1 cellular context compared by ENCODE assay signal in the genomic region with DNA sequence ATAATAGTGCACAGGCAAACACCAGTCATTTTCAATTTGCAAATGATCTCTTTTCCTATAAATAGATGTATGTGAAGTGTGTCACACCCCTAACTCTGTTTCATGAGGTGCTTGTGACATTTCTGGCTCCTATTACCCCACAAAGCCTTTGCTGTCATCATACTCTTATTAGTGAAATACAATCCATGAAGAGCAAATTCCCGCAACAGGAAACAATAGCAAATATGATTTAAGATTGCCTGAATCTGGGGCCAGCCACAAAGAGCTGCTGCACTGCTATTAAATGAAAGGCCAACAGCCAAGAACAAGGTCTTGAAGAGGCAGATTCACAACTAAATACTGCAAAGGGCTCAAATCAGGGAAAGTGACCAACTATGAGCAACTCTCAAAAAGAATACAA.
TF ChIP-seq lines count a peak whose summit lies in the region.

No MANE protein-coding gene starts in this region.

TF ChIP-seq in HEK293, 187 proteins besides CTCF, POLR2A, EP300 and RAD21 (continued from another document and continues in another):
- TF ChIP-seq, protein P1, sequence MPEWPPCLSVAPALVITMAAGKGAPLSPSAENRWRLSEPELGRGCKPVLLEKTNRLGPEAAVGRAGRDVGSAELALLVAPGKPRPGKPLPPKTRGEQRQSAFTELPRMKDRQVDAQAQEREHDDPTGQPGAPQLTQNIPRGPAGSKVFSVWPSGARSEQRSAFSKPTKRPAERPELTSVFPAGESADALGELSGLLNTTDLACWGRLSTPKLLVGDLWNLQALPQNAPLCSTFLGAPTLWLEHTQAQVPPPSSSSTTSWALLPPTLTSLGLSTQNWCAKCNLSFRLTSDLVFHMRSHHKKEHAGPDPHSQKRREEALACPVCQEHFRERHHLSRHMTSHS (tag by site-specific recombination; IDR thresholded peaks at IDR 0.05), result no peak; the same call in 1 of the 2 replicates
- TF ChIP-seq, protein P2, sequence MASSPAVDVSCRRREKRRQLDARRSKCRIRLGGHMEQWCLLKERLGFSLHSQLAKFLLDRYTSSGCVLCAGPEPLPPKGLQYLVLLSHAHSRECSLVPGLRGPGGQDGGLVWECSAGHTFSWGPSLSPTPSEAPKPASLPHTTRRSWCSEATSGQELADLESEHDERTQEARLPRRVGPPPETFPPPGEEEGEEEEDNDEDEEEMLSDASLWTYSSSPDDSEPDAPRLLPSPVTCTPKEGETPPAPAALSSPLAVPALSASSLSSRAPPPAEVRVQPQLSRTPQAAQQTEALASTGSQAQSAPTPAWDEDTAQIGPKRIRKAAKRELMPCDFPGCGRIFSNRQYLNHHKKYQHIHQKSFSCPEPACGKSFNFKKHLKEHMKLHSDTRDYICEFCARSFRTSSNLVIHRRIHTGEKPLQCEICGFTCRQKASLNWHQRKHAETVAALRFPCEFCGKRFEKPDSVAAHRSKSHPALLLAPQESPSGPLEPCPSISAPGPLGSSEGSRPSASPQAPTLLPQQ (tag by site-specific recombination; IDR thresholded peaks at IDR 0.05), result peak; percentile 75; the same call in 1 of the 2 replicates
- TF ChIP-seq ZNF132 (tag by site-specific recombination; IDR thresholded peaks at IDR 0.05; ENCODE audit: borderline replicate concordance), result no peak
- no peak for TF ChIP-seq KLF7 (tag by site-specific recombination; IDR thresholded peaks at IDR 0.05; ENCODE audit: borderline replicate concordance)
- peak; percentile 58; the same call in 1 of the 2 replicates for TF ChIP-seq ZNF660 (tag by site-specific recombination; IDR thresholded peaks at IDR 0.05)
- TF ChIP-seq ZNF549 (tag by site-specific recombination; IDR thresholded peaks at IDR 0.05), result no peak
- TF ChIP-seq, protein P3, sequence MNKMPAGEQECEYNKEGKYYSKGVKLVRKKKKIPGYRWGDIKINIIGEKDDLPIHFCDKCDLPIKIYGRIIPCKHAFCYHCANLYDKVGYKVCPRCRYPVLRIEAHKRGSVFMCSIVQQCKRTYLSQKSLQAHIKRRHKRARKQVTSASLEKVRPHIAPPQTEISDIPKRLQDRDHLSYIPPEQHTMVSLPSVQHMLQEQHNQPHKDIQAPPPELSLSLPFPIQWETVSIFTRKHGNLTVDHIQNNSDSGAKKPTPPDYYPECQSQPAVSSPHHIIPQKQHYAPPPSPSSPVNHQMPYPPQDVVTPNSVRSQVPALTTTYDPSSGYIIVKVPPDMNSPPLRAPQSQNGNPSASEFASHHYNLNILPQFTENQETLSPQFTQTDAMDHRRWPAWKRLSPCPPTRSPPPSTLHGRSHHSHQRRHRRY (tag by site-specific recombination; IDR thresholded peaks at IDR 0.05), result no peak
- no peak for TF ChIP-seq ZNF670 (tag by site-specific recombination; IDR thresholded peaks at IDR 0.05; ENCODE audit: low read depth)
- TF ChIP-seq ZNF785 (tag by site-specific recombination; IDR thresholded peaks at IDR 0.05), result no peak
- TF ChIP-seq ZBTB7A (tag by site-specific recombination; IDR thresholded peaks at IDR 0.05; ENCODE audit: low read depth), result no peak
- TF ChIP-seq, protein P4, sequence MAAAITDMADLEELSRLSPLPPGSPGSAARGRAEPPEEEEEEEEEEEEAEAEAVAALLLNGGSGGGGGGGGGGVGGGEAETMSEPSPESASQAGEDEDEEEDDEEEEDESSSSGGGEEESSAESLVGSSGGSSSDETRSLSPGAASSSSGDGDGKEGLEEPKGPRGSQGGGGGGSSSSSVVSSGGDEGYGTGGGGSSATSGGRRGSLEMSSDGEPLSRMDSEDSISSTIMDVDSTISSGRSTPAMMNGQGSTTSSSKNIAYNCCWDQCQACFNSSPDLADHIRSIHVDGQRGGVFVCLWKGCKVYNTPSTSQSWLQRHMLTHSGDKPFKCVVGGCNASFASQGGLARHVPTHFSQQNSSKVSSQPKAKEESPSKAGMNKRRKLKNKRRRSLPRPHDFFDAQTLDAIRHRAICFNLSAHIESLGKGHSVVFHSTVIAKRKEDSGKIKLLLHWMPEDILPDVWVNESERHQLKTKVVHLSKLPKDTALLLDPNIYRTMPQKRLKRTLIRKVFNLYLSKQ (tag by site-specific recombination; IDR thresholded peaks at IDR 0.05; ENCODE audit: borderline replicate concordance), result no peak
- no peak for TF ChIP-seq ZNF2 (tag by site-specific recombination; IDR thresholded peaks at IDR 0.05)
- TF ChIP-seq ZNF114 (tag by site-specific recombination; IDR thresholded peaks at IDR 0.05), result no peak
- TF ChIP-seq ZNF433 (tag by site-specific recombination; IDR thresholded peaks at IDR 0.05; ENCODE audit: low read depth), result no peak
- no peak for TF ChIP-seq ZNF654 (tag by site-specific recombination; IDR thresholded peaks at IDR 0.05; ENCODE audit: low read depth)
- TF ChIP-seq, protein P5, sequence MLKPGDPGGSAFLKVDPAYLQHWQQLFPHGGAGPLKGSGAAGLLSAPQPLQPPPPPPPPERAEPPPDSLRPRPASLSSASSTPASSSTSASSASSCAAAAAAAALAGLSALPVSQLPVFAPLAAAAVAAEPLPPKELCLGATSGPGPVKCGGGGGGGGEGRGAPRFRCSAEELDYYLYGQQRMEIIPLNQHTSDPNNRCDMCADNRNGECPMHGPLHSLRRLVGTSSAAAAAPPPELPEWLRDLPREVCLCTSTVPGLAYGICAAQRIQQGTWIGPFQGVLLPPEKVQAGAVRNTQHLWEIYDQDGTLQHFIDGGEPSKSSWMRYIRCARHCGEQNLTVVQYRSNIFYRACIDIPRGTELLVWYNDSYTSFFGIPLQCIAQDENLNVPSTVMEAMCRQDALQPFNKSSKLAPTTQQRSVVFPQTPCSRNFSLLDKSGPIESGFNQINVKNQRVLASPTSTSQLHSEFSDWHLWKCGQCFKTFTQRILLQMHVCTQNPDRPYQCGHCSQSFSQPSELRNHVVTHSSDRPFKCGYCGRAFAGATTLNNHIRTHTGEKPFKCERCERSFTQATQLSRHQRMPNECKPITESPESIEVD (tag by site-specific recombination; IDR thresholded peaks at IDR 0.05), result peak; percentile 74; the same call in 1 of the 2 replicates
- TF ChIP-seq, protein P6, sequence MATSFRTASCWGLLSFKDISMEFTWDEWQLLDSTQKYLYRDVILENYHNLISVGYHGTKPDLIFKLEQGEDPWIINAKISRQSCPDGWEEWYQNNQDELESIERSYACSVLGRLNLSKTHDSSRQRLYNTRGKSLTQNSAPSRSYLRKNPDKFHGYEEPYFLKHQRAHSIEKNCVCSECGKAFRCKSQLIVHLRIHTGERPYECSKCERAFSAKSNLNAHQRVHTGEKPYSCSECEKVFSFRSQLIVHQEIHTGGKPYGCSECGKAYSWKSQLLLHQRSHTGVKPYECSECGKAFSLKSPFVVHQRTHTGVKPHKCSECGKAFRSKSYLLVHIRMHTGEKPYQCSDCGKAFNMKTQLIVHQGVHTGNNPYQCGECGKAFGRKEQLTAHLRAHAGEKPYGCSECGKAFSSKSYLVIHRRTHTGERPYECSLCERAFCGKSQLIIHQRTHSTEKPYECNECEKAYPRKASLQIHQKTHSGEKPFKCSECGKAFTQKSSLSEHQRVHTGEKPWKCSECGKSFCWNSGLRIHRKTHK (tag by site-specific recombination; IDR thresholded peaks at IDR 0.05), result no peak
- no peak for TF ChIP-seq ZNF548 (tag by site-specific recombination; IDR thresholded peaks at IDR 0.05)
- no peak for TF ChIP-seq ZNF677 (tag by site-specific recombination; IDR thresholded peaks at IDR 0.05)
- no peak for TF ChIP-seq ZNF16 (tag by site-specific recombination; IDR thresholded peaks at IDR 0.05; ENCODE audit: low read depth)
- no peak; the same call in 1 of the 2 replicates for TF ChIP-seq BCL11A (tag by site-specific recombination; IDR thresholded peaks at IDR 0.05; ENCODE audit: low read depth)
- peak; percentile 64; the same call in 1 of the 2 replicates for TF ChIP-seq ZSCAN30 (tag by site-specific recombination; IDR thresholded peaks at IDR 0.05)
- TF ChIP-seq, protein P7, sequence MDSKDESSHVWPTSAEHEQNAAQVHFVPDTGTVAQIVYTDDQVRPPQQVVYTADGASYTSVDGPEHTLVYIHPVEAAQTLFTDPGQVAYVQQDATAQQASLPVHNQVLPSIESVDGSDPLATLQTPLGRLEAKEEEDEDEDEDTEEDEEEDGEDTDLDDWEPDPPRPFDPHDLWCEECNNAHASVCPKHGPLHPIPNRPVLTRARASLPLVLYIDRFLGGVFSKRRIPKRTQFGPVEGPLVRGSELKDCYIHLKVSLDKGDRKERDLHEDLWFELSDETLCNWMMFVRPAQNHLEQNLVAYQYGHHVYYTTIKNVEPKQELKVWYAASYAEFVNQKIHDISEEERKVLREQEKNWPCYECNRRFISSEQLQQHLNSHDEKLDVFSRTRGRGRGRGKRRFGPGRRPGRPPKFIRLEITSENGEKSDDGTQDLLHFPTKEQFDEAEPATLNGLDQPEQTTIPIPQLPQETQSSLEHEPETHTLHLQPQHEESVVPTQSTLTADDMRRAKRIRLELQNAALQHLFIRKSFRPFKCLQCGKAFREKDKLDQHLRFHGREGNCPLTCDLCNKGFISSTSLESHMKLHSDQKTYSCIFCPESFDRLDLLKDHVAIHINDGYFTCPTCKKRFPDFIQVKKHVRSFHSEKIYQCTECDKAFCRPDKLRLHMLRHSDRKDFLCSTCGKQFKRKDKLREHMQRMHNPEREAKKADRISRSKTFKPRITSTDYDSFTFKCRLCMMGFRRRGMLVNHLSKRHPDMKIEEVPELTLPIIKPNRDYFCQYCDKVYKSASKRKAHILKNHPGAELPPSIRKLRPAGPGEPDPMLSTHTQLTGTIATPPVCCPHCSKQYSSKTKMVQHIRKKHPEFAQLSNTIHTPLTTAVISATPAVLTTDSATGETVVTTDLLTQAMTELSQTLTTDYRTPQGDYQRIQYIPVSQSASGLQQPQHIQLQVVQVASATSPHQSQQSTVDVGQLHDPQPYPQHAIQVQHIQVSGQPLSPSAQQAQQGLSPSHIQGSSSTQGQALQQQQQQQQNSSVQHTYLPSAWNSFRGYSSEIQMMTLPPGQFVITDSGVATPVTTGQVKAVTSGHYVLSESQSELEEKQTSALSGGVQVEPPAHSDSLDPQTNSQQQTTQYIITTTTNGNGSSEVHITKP (tag by site-specific recombination; IDR thresholded peaks at IDR 0.05), result no peak
- peak; percentile 70 for TF ChIP-seq ZNF629 (tag by site-specific recombination; IDR thresholded peaks at IDR 0.05)
- TF ChIP-seq, protein P8, sequence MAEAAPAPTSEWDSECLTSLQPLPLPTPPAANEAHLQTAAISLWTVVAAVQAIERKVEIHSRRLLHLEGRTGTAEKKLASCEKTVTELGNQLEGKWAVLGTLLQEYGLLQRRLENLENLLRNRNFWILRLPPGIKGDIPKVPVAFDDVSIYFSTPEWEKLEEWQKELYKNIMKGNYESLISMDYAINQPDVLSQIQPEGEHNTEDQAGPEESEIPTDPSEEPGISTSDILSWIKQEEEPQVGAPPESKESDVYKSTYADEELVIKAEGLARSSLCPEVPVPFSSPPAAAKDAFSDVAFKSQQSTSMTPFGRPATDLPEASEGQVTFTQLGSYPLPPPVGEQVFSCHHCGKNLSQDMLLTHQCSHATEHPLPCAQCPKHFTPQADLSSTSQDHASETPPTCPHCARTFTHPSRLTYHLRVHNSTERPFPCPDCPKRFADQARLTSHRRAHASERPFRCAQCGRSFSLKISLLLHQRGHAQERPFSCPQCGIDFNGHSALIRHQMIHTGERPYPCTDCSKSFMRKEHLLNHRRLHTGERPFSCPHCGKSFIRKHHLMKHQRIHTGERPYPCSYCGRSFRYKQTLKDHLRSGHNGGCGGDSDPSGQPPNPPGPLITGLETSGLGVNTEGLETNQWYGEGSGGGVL (tag by site-specific recombination; IDR thresholded peaks at IDR 0.05), result no peak
- no peak for TF ChIP-seq ZNF658 (tag by site-specific recombination; IDR thresholded peaks at IDR 0.05)
- TF ChIP-seq ZNF140 (tag by site-specific recombination; IDR thresholded peaks at IDR 0.05), result no peak
- no peak for TF ChIP-seq SP2 (tag by site-specific recombination; IDR thresholded peaks at IDR 0.05)
- TF ChIP-seq, protein P9, sequence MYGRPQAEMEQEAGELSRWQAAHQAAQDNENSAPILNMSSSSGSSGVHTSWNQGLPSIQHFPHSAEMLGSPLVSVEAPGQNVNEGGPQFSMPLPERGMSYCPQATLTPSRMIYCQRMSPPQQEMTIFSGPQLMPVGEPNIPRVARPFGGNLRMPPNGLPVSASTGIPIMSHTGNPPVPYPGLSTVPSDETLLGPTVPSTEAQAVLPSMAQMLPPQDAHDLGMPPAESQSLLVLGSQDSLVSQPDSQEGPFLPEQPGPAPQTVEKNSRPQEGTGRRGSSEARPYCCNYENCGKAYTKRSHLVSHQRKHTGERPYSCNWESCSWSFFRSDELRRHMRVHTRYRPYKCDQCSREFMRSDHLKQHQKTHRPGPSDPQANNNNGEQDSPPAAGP (tag by site-specific recombination; IDR thresholded peaks at IDR 0.05), result no peak
- TF ChIP-seq, protein P10, sequence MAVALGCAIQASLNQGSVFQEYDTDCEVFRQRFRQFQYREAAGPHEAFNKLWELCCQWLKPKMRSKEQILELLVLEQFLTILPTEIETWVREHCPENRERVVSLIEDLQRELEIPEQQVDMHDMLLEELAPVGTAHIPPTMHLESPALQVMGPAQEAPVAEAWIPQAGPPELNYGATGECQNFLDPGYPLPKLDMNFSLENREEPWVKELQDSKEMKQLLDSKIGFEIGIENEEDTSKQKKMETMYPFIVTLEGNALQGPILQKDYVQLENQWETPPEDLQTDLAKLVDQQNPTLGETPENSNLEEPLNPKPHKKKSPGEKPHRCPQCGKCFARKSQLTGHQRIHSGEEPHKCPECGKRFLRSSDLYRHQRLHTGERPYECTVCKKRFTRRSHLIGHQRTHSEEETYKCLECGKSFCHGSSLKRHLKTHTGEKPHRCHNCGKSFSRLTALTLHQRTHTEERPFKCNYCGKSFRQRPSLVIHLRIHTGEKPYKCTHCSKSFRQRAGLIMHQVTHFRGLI (tag by site-specific recombination; IDR thresholded peaks at IDR 0.05), result no peak; the same call in 1 of the 2 replicates
- TF ChIP-seq, protein P11, sequence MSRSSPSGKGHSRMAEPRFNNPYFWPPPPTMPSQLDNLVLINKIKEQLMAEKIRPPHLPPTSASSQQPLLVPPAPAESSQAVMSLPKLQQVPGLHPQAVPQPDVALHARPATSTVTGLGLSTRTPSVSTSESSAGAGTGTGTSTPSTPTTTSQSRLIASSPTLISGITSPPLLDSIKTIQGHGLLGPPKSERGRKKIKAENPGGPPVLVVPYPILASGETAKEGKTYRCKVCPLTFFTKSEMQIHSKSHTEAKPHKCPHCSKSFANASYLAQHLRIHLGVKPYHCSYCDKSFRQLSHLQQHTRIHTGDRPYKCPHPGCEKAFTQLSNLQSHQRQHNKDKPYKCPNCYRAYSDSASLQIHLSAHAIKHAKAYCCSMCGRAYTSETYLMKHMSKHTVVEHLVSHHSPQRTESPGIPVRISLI (tag by site-specific recombination; IDR thresholded peaks at IDR 0.05), result no peak
- TF ChIP-seq, protein P12, sequence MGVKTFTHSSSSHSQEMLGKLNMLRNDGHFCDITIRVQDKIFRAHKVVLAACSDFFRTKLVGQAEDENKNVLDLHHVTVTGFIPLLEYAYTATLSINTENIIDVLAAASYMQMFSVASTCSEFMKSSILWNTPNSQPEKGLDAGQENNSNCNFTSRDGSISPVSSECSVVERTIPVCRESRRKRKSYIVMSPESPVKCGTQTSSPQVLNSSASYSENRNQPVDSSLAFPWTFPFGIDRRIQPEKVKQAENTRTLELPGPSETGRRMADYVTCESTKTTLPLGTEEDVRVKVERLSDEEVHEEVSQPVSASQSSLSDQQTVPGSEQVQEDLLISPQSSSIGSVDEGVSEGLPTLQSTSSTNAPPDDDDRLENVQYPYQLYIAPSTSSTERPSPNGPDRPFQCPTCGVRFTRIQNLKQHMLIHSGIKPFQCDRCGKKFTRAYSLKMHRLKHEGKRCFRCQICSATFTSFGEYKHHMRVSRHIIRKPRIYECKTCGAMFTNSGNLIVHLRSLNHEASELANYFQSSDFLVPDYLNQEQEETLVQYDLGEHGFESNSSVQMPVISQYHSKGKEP (tag by site-specific recombination; IDR thresholded peaks at IDR 0.05), result peak; percentile 53; the same call in 1 of the 2 replicates
- TF ChIP-seq SETDB1 (IDR thresholded peaks at IDR 0.05; ENCODE audit: insufficient read length, low read length), result no peak
- TF ChIP-seq ZNF391 (tag by site-specific recombination; IDR thresholded peaks at IDR 0.05; ENCODE audit: borderline replicate concordance, low read depth), result no peak
- TF ChIP-seq KLF16 (tag by site-specific recombination; IDR thresholded peaks at IDR 0.05), result no peak
- TF ChIP-seq RBAK (tag by site-specific recombination; IDR thresholded peaks at IDR 0.05), result no peak
- no peak for TF ChIP-seq ZNF792 (tag by site-specific recombination; IDR thresholded peaks at IDR 0.05)
